Comparison of ENCODE assay signal across 19 cellular contexts in genomic region chr17:67328026-67328425, GRCh38.
"Had no signal": no experiment of that assay in that cellular context is flagged by ENCODE, and none has a peak within 500 bp of the region (broad histone marks: within the 10 kb centered on the region; RNA-seq: fewer than 3 reads in every experiment).

No MANE protein-coding gene starts in this region.

- H3K9me2 ChIP-seq: SK-N-SH had no signal

- H3K9me3 ChIP-seq: MG63, SK-N-SH had no signal

- ATAC-seq: Panc1 had no signal

- H3K4me2 ChIP-seq: SK-N-SH had no signal

- H3K27ac ChIP-seq: HL-60, RWPE1 had no signal

- H3K36me3 ChIP-seq: MG63 had no signal

- H3K27me3 ChIP-seq: MG63 had no signal

- H3K4me3 ChIP-seq: MG63 had no signal

- DNase-seq: KBM-7, MG63, NCI-H1092, NCI-H1105 treated with DMSO at 0.1 percent for 48 hours, NCI-H1417 treated with DMSO at 0.1 percent for 48 hours, NCI-H146, NCI-H1694 treated with DMSO at 0.1 percent for 48 hours, NCI-H1930, NCI-H2081, NCI-H2107, NCI-H2227 treated with DMSO at 0.1 percent for 48 hours, NCI-H526, SHP77, SK-N-SH, SW 1271, T-helper 1 cell had no signal

- H3K9ac ChIP-seq: SK-N-SH had no signal
